Comparison of ENCODE assay signal across 2 cellular contexts in genomic region chr7:135966341-135967043, GRCh38.
TF ChIP-seq lines count a peak whose summit lies in the region.

No MANE protein-coding gene starts in this region.

TF ChIP-seq in HepG2, 621 proteins besides CTCF, POLR2A, EP300 and RAD21:
- TF ChIP-seq NKX3-1 (CRISPR knock-in tag; IDR thresholded peaks at IDR 0.05) (no peak), PRDM4 (CRISPR knock-in tag; IDR thresholded peaks at IDR 0.05; ENCODE audit: borderline replicate concordance) (no peak), XBP1 (CRISPR knock-in tag; IDR thresholded peaks at IDR 0.05) (no peak), MEF2D (CRISPR knock-in tag; IDR thresholded peaks at IDR 0.05) (no peak), ELK4 (CRISPR knock-in tag; IDR thresholded peaks at IDR 0.05; ENCODE audit: borderline replicate concordance) (no peak), ZBTB7B (CRISPR knock-in tag; IDR thresholded peaks at IDR 0.05) (no peak), CREB3 (CRISPR knock-in tag; IDR thresholded peaks at IDR 0.05) (no peak)

TF ChIP-seq in IMR-90, 13 proteins besides CTCF, POLR2A, EP300 and RAD21:
- TF ChIP-seq ELK1 (IDR thresholded peaks at IDR 0.05; ENCODE audit: borderline replicate concordance, low read depth, low read length) (no peak), SMC3 (IDR thresholded peaks at IDR 0.05; ENCODE audit: low read depth, low read length) (no peak), MAZ (IDR thresholded peaks at IDR 0.05; ENCODE audit: borderline replicate concordance, low read depth, low read length) (no peak), FOS (IDR thresholded peaks at IDR 0.05; ENCODE audit: low read depth, low read length) (no peak), BHLHE40 (IDR thresholded peaks at IDR 0.05; ENCODE audit: low read depth, low read length) (no peak)
